Comparison of ENCODE assay signal across 11 cellular contexts in the genomic region with DNA sequence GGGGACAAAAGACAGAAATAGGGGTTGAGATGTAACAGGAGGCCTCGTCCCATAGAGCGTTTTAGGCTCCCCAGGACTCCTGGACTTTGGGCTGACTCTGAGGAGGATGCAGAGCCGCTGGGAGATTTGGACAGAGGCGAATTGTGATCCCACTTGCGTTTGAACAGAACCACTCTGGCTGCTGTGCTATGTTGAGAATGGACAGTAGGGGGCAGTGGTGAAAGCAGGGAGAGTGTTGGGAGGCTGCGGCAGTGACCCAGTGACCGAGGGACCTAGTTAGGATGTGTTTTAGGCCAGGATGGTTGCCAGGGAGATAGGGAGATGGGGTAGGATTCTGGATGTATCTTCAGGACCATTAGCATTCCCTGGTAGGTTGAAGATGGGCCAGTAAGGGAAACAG.
DNase-seq lines count a peak whose midpoint lies in the region; ATAC-seq and TF ChIP-seq lines count a peak whose summit lies in the region.
"Had no signal": no experiment of that assay in that cellular context is flagged by ENCODE, and none has a peak within 500 bp of the region (broad histone marks: within the 10 kb centered on the region; RNA-seq: fewer than 3 reads in every experiment).

No MANE protein-coding gene starts in this region.

- in situ Hi-C loops in GM13977 (cut with MboI; ENCODE audit: low pct_unique_long_range_greater_than_20kb, low sequenced_read_pairs, unreplicated experiment) = no loop called here

- ATAC-seq in HG02588 (IDR thresholded peaks at IDR 0.05; ENCODE audit: unreplicated experiment) (no peak), omental fat pad (ENCODE audit: low FRiP score) (no peak), HG03095 (IDR thresholded peaks at IDR 0.05; ENCODE audit: unreplicated experiment) (no peak)

- H3K27me3 Mint-ChIP-seq in activated CD4-positive, alpha-beta memory T cell treated with anti-CD3 and anti-CD28 coated beads for 36 hours = no peaks in the 10 kb centered on the region

- H3K4me1 Mint-ChIP-seq in activated CD4-positive, alpha-beta memory T cell treated with anti-CD3 and anti-CD28 coated beads for 36 hours (ENCODE audit: low read depth) = peaks cover 21% of the 10 kb centered on the region

- no peak overlapping the region for H3K4me3 ChIP-seq in BJ (ENCODE audit: low read depth, low read length)
- H3K4me3 ChIP-seq in kidney epithelial cell (ENCODE audit: low read depth, low read length) = no peak overlapping the region
- H3K4me3 ChIP-seq: sigmoid colon had no signal

- H3K36me3 Mint-ChIP-seq in activated CD4-positive, alpha-beta memory T cell treated with anti-CD3 and anti-CD28 coated beads for 36 hours = no peaks in the 10 kb centered on the region

- H3K36me3 ChIP-seq in BJ (ENCODE audit: control insufficient read depth, insufficient read depth, low read length) (no peaks in the 10 kb centered on the region), kidney epithelial cell (ENCODE audit: control insufficient read depth, insufficient read depth, low read length) (no peaks in the 10 kb centered on the region)
- H3K36me3 ChIP-seq: sigmoid colon had no signal

- TF ChIP-seq CTCF in BJ (IDR thresholded peaks at IDR 0.05; ENCODE audit: insufficient read depth, low read depth, low read length) (0 out of 2 replicates have a peak, but pooled peaks have one; percentile 10), GM13977 (IDR thresholded peaks at IDR 0.05; ENCODE audit: extremely low read depth, insufficient read depth, missing control alignments) (peak; percentile 21), kidney epithelial cell (IDR thresholded peaks at IDR 0.05; ENCODE audit: insufficient read depth, low read length, poor library complexity, severe bottlenecking) (peak; percentile 12), omental fat pad (IDR thresholded peaks at IDR 0.05) (no peak)

- H3K9me3 Mint-ChIP-seq in activated CD4-positive, alpha-beta memory T cell treated with anti-CD3 and anti-CD28 coated beads for 36 hours = no peaks in the 10 kb centered on the region

- intact Hi-C loops in activated CD4-positive, alpha-beta memory T cell treated with anti-CD3 and anti-CD28 coated beads for 36 hours (cut with micrococcal nuclease) = loop anchor here (5.0 kb wide), 4 partner anchors 172 to 357 kb away; no protein-coding TSS in a partner anchor

- POLR2A ChIA-PET in BJ (lab: Charles Lee) = no interaction called here
- POLR2A ChIA-PET in activated CD4-positive, alpha-beta memory T cell treated with anti-CD3 and anti-CD28 coated beads for 36 hours (lab: Charles Lee) = no interaction called here

- H3K27ac Mint-ChIP-seq in activated CD4-positive, alpha-beta memory T cell treated with anti-CD3 and anti-CD28 coated beads for 36 hours = no peak overlapping the region

- no peak overlapping the region for H3K4me3 Mint-ChIP-seq in activated CD4-positive, alpha-beta memory T cell treated with anti-CD3 and anti-CD28 coated beads for 36 hours

- CTCF ChIA-PET in BJ (lab: Yijun Ruan, JAX) = interaction anchor here (0.7 kb wide), 1 partner anchor 12 kb away, joined by 3 read pairs; no protein-coding TSS in a partner anchor
- CTCF ChIA-PET in activated CD4-positive, alpha-beta memory T cell treated with anti-CD3 and anti-CD28 coated beads for 36 hours (lab: Charles Lee) = interaction anchor here (0.9 to 1.1 kb wide), 3 partner anchors 8 to 185 kb away, joined by 3 read pairs; no protein-coding TSS in a partner anchor

- DNase-seq in BJ (ENCODE audit: low read depth) (no peak), GM13977 (ENCODE audit: low spot score) (no peak), kidney epithelial cell (ENCODE audit: low read depth) (no peak), NCI-H345 (lab: John Stamatoyannopoulos, UW) (no peak), omental fat pad (ENCODE audit: low spot score) (no peak)
- DNase-seq in activated CD4-positive, alpha-beta memory T cell treated with anti-CD3 and anti-CD28 coated beads for 36 hours = peak; percentile 34
- DNase-seq: NCI-H2029 treated with DMSO at 0.1 percent for 48 hours; sigmoid colon; stimulated activated naive CD4-positive, alpha-beta T cell had no signal

- H3K27me3 ChIP-seq in BJ (ENCODE audit: control insufficient read depth, insufficient read depth, low read length) = no peaks in the 10 kb centered on the region
- no peaks in the 10 kb centered on the region for H3K27me3 ChIP-seq in kidney epithelial cell (ENCODE audit: control insufficient read depth, insufficient read depth, low read length)
- H3K27me3 ChIP-seq: sigmoid colon had no signal

Comparison
In these comparisons a context has a peak if more than half of its experiments do, and no peak if none do; other contexts are left out.
1. CTCF ChIP-seq: peak in BJ (single experiment), GM13977 (single experiment) and kidney epithelial cell (single experiment); none in omental fat pad (0 of 3).